Comparison of ENCODE assay signal across 30 cellular contexts in genomic region chr9:107613314-107613713, GRCh38.
"Had no signal": no experiment of that assay in that cellular context is flagged by ENCODE, and none has a peak within 500 bp of the region (broad histone marks: within the 10 kb centered on the region; RNA-seq: fewer than 3 reads in every experiment).

No MANE protein-coding gene starts in this region.

- H3K4me1 Mint-ChIP-seq: activated naive CD8-positive, alpha-beta T cell treated with anti-CD3 and anti-CD28 coated beads for 36 hours; mesothelial cell of epicardium; naive thymus-derived CD8-positive, alpha-beta T cell; neural progenitor cell; stimulated activated effector memory CD8-positive, alpha-beta T cell treated with anti-CD3 and anti-CD28 coated beads, Interleukin-12 subunit alpha, Interleukin-12 subunit beta, amount 100 ng/mL, for 72 hours; T-helper 17 cell had no signal

- ATAC-seq: activated CD4-positive, CD25-positive, alpha-beta regulatory T cell treated with anti-CD3 and anti-CD28 coated beads, Interleukin-2, amount 50 U/mL, for 24 hours; body of pancreas; left cardiac atrium; naive thymus-derived CD8-positive, alpha-beta T cell; stimulated activated effector memory CD8-positive, alpha-beta T cell treated with anti-CD3 and anti-CD28 coated beads, Interleukin-12 subunit alpha, Interleukin-12 subunit beta, amount 100 ng/mL, for 72 hours; T-helper 17 cell had no signal

- H3K9me3 ChIP-seq: adrenal gland, body of pancreas, esophagus squamous epithelium, thoracic aorta, uterus had no signal

- DNase-seq: activated CD4-positive, alpha-beta T cell treated with anti-CD3 and anti-CD28 coated beads for 48 hours; activated CD4-positive, alpha-beta T cell treated with anti-CD3 and anti-CD28 coated beads, Interleukin-2, amount 50 U/mL, for 48 hours; activated CD8-positive, alpha-beta memory T cell treated with anti-CD3 and anti-CD28 coated beads for 24 hours; activated effector memory CD4-positive, alpha-beta T cell treated with Interleukin-2 at 50 U/mL for 16 hours; activated naive CD4-positive, alpha-beta T cell treated with Interleukin-2 at 50 U/mL for 16 hours; activated naive CD8-positive, alpha-beta T cell treated with anti-CD3 and anti-CD28 coated beads for 36 hours; adrenal gland; aorta; body of pancreas; effector CD8-positive, alpha-beta T cell; esophagus squamous epithelium; foreskin melanocyte; left cardiac atrium; naive thymus-derived CD8-positive, alpha-beta T cell; posterior cingulate gyrus; right cardiac atrium; stimulated activated CD4-positive, alpha-beta T cell treated with anti-CD3 and anti-CD28 coated beads, Interleukin-12 subunit alpha, Interleukin-12 subunit beta, amount 100 ng/mL, for 4 hours; stimulated activated CD4-positive, alpha-beta T cell treated with anti-CD3 and anti-CD28 coated beads, Interleukin-4, amount 100 ng/mL, for 24 hours; T-helper 17 cell; T1000; uterus; WERI-Rb-1 had no signal

- H3K27me3 ChIP-seq: adrenal gland, body of pancreas, neural progenitor cell, uterus had no signal

- H3K36me3 Mint-ChIP-seq: activated naive CD8-positive, alpha-beta T cell treated with anti-CD3 and anti-CD28 coated beads for 36 hours; mesothelial cell of epicardium; naive thymus-derived CD8-positive, alpha-beta T cell; neural progenitor cell; stimulated activated effector memory CD8-positive, alpha-beta T cell treated with anti-CD3 and anti-CD28 coated beads, Interleukin-12 subunit alpha, Interleukin-12 subunit beta, amount 100 ng/mL, for 72 hours; type B pancreatic cell had no signal

- H3K4me3 ChIP-seq: adrenal gland, body of pancreas, esophagus squamous epithelium, neural progenitor cell, thoracic aorta, uterus had no signal

- H3K27ac ChIP-seq: adrenal gland, body of pancreas, epithelial cell of prostate, esophagus squamous epithelium, neural progenitor cell, thoracic aorta, uterus, WERI-Rb-1 had no signal

- H3K4me3 Mint-ChIP-seq: activated naive CD8-positive, alpha-beta T cell treated with anti-CD3 and anti-CD28 coated beads for 36 hours; mesothelial cell of epicardium; naive thymus-derived CD8-positive, alpha-beta T cell; neural progenitor cell; stimulated activated effector memory CD8-positive, alpha-beta T cell treated with anti-CD3 and anti-CD28 coated beads, Interleukin-12 subunit alpha, Interleukin-12 subunit beta, amount 100 ng/mL, for 72 hours; stimulated activated naive CD8-positive, alpha-beta T cell treated with anti-CD3 and anti-CD28 coated beads, Interleukin-15, Interleukin-2, amounts not matched to agents 100 ng/mL and 50 ng/mL, for 24 hours; T-helper 17 cell; type B pancreatic cell had no signal

- H3K4me1 ChIP-seq: adrenal gland, body of pancreas, neural progenitor cell, uterus had no signal

- H3K9me3 Mint-ChIP-seq: activated naive CD8-positive, alpha-beta T cell treated with anti-CD3 and anti-CD28 coated beads for 36 hours; mesothelial cell of epicardium; neural progenitor cell; stimulated activated naive CD8-positive, alpha-beta T cell treated with anti-CD3 and anti-CD28 coated beads, Interleukin-15, Interleukin-2, amounts not matched to agents 100 ng/mL and 50 ng/mL, for 24 hours; type B pancreatic cell had no signal

- H3K36me3 ChIP-seq: adrenal gland, esophagus squamous epithelium, neural progenitor cell, thoracic aorta, uterus, WERI-Rb-1 had no signal

- H3K27ac Mint-ChIP-seq: activated naive CD8-positive, alpha-beta T cell treated with anti-CD3 and anti-CD28 coated beads for 36 hours; mesothelial cell of epicardium; neural progenitor cell; stimulated activated effector memory CD8-positive, alpha-beta T cell treated with anti-CD3 and anti-CD28 coated beads, Interleukin-12 subunit alpha, Interleukin-12 subunit beta, amount 100 ng/mL, for 72 hours; stimulated activated naive CD8-positive, alpha-beta T cell treated with anti-CD3 and anti-CD28 coated beads, Interleukin-15, Interleukin-2, amounts not matched to agents 100 ng/mL and 50 ng/mL, for 24 hours; T-helper 17 cell; type B pancreatic cell had no signal
